ENCODE assay signal across 27 cellular contexts in genomic region chr10:71390435-71390820, GRCh38. TPM values are rescaled to one million over a fixed set of nuclear protein-coding genes. Genes with fewer than 3 reads are reported as not detected.
DNase-seq lines count a peak whose midpoint lies in the region; ATAC-seq and TF ChIP-seq lines count a peak whose summit lies in the region.
"Had no signal": no experiment of that assay in that cellular context is flagged by ENCODE, and none has a peak within 500 bp of the region (broad histone marks: within the 10 kb centered on the region; RNA-seq: fewer than 3 reads in every experiment).

No MANE protein-coding gene starts in this region.

- no peak overlapping the region for H3K4me3 ChIP-seq in endodermal cell (ENCODE audit: low read length)
- H3K4me3 ChIP-seq: body of pancreas, colonic mucosa, heart left ventricle, ovary, SK-N-MC, thoracic aorta had no signal

- no peaks in the 10 kb centered on the region for H3K9me3 Mint-ChIP-seq in endodermal cell
- H3K9me3 Mint-ChIP-seq: activated naive CD8-positive, alpha-beta T cell treated with anti-CD3 and anti-CD28 coated beads for 36 hours; activated T-helper 1 cell treated with anti-CD3 and anti-CD28 coated beads, Interleukin-12 subunit alpha, Interleukin-12 subunit beta, Interleukin-2, Interleukin-4 antibody, amounts not matched to agents 30 ng/mL and 10 ng/mL and 1 ng/mL, durations not matched to agents 14 hours and 24 hours and 36 hours; CD4-positive, alpha-beta T cell; IgD-negative memory B cell; immature natural killer cell; naive B cell; stimulated activated effector memory CD8-positive, alpha-beta T cell treated with anti-CD3 and anti-CD28 coated beads, Interleukin-12 subunit alpha, Interleukin-12 subunit beta, amount 100 ng/mL, for 72 hours had no signal

- H3K27ac ChIP-seq in endodermal cell (ENCODE audit: low read depth, low read length) = no peak overlapping the region
- H3K27ac ChIP-seq: body of pancreas, colonic mucosa, heart left ventricle, ovary, SK-N-MC, thoracic aorta had no signal

- WGBS in endodermal cell (ENCODE audit: insufficient coverage in 1 of 2, insufficient read length in 1 of 2), 2 experiments = 76 to 80% methylated on average over 10 of the region's 10 CpGs

- ATAC-seq in HG02970 (IDR thresholded peaks at IDR 0.05; ENCODE audit: low FRiP score, unreplicated experiment) (no peak), GM21786 (IDR thresholded peaks at IDR 0.05; ENCODE audit: unreplicated experiment) (no peak)
- ATAC-seq: activated CD4-positive, CD25-positive, alpha-beta regulatory T cell treated with anti-CD3 and anti-CD28 coated beads, Interleukin-2, amount 50 U/mL, for 24 hours; body of pancreas; stimulated activated effector memory CD8-positive, alpha-beta T cell treated with anti-CD3 and anti-CD28 coated beads, Interleukin-12 subunit alpha, Interleukin-12 subunit beta, amount 100 ng/mL, for 72 hours had no signal

- no peak overlapping the region for H3K27ac Mint-ChIP-seq in endodermal cell
- H3K27ac Mint-ChIP-seq: activated naive CD8-positive, alpha-beta T cell treated with anti-CD3 and anti-CD28 coated beads for 36 hours; activated T-helper 1 cell treated with anti-CD3 and anti-CD28 coated beads, Interleukin-12 subunit alpha, Interleukin-12 subunit beta, Interleukin-2, Interleukin-4 antibody, amounts not matched to agents 30 ng/mL and 10 ng/mL and 1 ng/mL, durations not matched to agents 14 hours and 24 hours and 36 hours; CD4-positive, alpha-beta T cell; IgD-negative memory B cell; immature natural killer cell; naive B cell; stimulated activated effector memory CD8-positive, alpha-beta T cell treated with anti-CD3 and anti-CD28 coated beads, Interleukin-12 subunit alpha, Interleukin-12 subunit beta, amount 100 ng/mL, for 72 hours had no signal

- no peaks in the 10 kb centered on the region for H3K4me1 ChIP-seq in endodermal cell (ENCODE audit: control insufficient read depth, insufficient read depth, low read length)
- H3K4me1 ChIP-seq: body of pancreas, colonic mucosa, heart left ventricle had no signal

- H3K36me3 Mint-ChIP-seq in endodermal cell (ENCODE audit: low read depth) = no peaks in the 10 kb centered on the region
- H3K36me3 Mint-ChIP-seq: activated naive CD8-positive, alpha-beta T cell treated with anti-CD3 and anti-CD28 coated beads for 36 hours; IgD-negative memory B cell; immature natural killer cell; naive B cell; stimulated activated effector memory CD8-positive, alpha-beta T cell treated with anti-CD3 and anti-CD28 coated beads, Interleukin-12 subunit alpha, Interleukin-12 subunit beta, amount 100 ng/mL, for 72 hours had no signal

- no peak for TF ChIP-seq CTCF in endodermal cell (conservative IDR thresholded peaks at IDR 0.05)

- peak; percentile 27 for DNase-seq in CMK (ENCODE audit: low read depth)
- peak; percentile 30 for DNase-seq in NCI-H69 (lab: John Stamatoyannopoulos, UW)
- peak; percentile 47 for DNase-seq in endodermal cell
- DNase-seq in nucleus accumbens (lab: John Stamatoyannopoulos, UW) = peak in 41 of 56 donors; percentile 12 to 79 (median 52)
- DNase-seq in HuH-7.5 (ENCODE audit: low spot score) = no peak
- DNase-seq: activated naive CD8-positive, alpha-beta T cell treated with anti-CD3 and anti-CD28 coated beads for 36 hours; body of pancreas; CD4-positive, alpha-beta T cell; colonic mucosa; DMS79; GOT3; immature natural killer cell; MV-4-11; naive B cell; NCI-H1694 treated with DMSO at 0.1 percent for 48 hours; NCI-H226 had no signal

- peaks cover 40% of the 10 kb centered on the region for H3K27me3 Mint-ChIP-seq in endodermal cell (ENCODE audit: insufficient read depth)

- H3K9me3 ChIP-seq in endodermal cell (ENCODE audit: control insufficient read depth, low read length) = no peaks in the 10 kb centered on the region
- H3K9me3 ChIP-seq: body of pancreas, colonic mucosa, heart left ventricle, ovary, thoracic aorta had no signal

- H3K27me3 ChIP-seq in endodermal cell (ENCODE audit: control insufficient read depth, insufficient read depth, low read length, poor library complexity, severe bottlenecking) = peaks cover 37% of the 10 kb centered on the region
- H3K27me3 ChIP-seq: body of pancreas, colonic mucosa, ovary had no signal

- no peaks in the 10 kb centered on the region for H3K4me1 Mint-ChIP-seq in endodermal cell
- H3K4me1 Mint-ChIP-seq: activated naive CD8-positive, alpha-beta T cell treated with anti-CD3 and anti-CD28 coated beads for 36 hours; stimulated activated effector memory CD8-positive, alpha-beta T cell treated with anti-CD3 and anti-CD28 coated beads, Interleukin-12 subunit alpha, Interleukin-12 subunit beta, amount 100 ng/mL, for 72 hours had no signal

- H3K36me3 ChIP-seq in endodermal cell (ENCODE audit: control insufficient read depth, insufficient read depth, low read length) = no peaks in the 10 kb centered on the region
- H3K36me3 ChIP-seq: colonic mucosa, heart left ventricle, ovary, thoracic aorta had no signal

- no peak overlapping the region for H3K4me3 Mint-ChIP-seq in endodermal cell
- H3K4me3 Mint-ChIP-seq: activated naive CD8-positive, alpha-beta T cell treated with anti-CD3 and anti-CD28 coated beads for 36 hours; activated T-helper 1 cell treated with anti-CD3 and anti-CD28 coated beads, Interleukin-12 subunit alpha, Interleukin-12 subunit beta, Interleukin-2, Interleukin-4 antibody, amounts not matched to agents 30 ng/mL and 10 ng/mL and 1 ng/mL, durations not matched to agents 14 hours and 24 hours and 36 hours; CD4-positive, alpha-beta T cell; IgD-negative memory B cell; immature natural killer cell; stimulated activated effector memory CD8-positive, alpha-beta T cell treated with anti-CD3 and anti-CD28 coated beads, Interleukin-12 subunit alpha, Interleukin-12 subunit beta, amount 100 ng/mL, for 72 hours had no signal

- no peak overlapping the region for H3K9ac ChIP-seq in endodermal cell (ENCODE audit: extremely low read depth, low read length, poor library complexity, severe bottlenecking)

RNA-seq across cellular contexts. Expression of gene CDH23, which starts 6.3 kb away (rescaled TPM):
- total RNA-seq in endodermal cell = 1 to 10 TPM; 2.1 to 4.2 TPM
- 9.2 TPM for polyA plus RNA-seq in endodermal cell (2013, experiment 1 of 2)
- polyA plus RNA-seq in endodermal cell (2013, experiment 2 of 2) = 10.8 TPM
- total RNA-seq: lung microvascular endothelial cell had no signal
- polyA plus RNA-seq: IgD-negative memory B cell had no signal
